8 cellular contexts compared by ENCODE assay signal in the genomic region with DNA sequence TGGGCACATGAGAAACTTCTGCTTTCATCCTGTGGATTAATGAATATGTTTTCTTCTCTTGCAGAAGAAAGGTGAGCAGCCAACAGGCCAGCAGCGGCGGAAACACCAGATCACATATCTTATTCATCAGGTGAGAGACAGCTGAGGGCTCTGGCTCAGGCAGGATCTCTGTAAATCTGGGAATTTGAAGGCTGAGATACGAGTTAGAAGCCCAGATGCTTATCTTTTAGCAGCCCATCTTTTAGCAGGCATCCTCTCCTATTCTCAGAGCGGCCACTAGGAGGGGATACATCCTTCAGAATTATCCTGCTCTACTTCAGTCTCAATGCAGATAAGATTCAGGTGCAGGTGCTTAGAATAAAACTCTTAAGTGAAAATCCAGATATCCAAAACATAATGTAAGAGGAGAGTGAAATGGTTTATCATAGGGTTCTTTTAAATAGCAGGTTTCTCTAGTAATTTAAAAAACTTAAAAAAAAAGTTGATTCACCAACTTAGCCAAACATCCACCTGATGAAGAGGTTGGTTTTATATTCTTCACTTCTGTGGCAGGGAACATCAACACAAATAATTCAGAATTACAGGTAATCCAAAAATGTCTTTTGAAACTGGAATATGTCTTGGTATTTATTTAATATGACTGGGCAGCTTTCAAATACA. TPM values are rescaled to one million over a fixed set of nuclear protein-coding genes. Genes with fewer than 3 reads are reported as not detected.
DNase-seq lines count a peak whose midpoint lies in the region; ATAC-seq lines count a peak whose summit lies in the region.

No MANE protein-coding gene starts in this region.

- H3K4me3 Mint-ChIP-seq in immature natural killer cell, result no peak overlapping the region
- no peak overlapping the region for H3K4me3 Mint-ChIP-seq in stimulated activated naive B cell treated with anti-CD40 and anti-IgM and Interleukin-4, amounts not matched to agents 10 μg/mL and 1 μg/mL and 100 μg/mL, for 72 hours

- H3K4me1 Mint-ChIP-seq in immature natural killer cell, result peaks cover 19 to 20% of the 10 kb centered on the region in 2 donors
- peaks cover 0 to 2% of the 10 kb centered on the region in 2 donors for H3K4me1 Mint-ChIP-seq in stimulated activated naive B cell treated with anti-CD40 and anti-IgM and Interleukin-4, amounts not matched to agents 10 μg/mL and 1 μg/mL and 100 μg/mL, for 72 hours

- peaks cover 14 to 46% (median 24%) of the 10 kb centered on the region in 3 donors for H3K36me3 Mint-ChIP-seq in immature natural killer cell
- H3K36me3 Mint-ChIP-seq in stimulated activated naive B cell treated with anti-CD40 and anti-IgM and Interleukin-4, amounts not matched to agents 10 μg/mL and 1 μg/mL and 100 μg/mL, for 72 hours, result peaks cover 34 to 70% of the 10 kb centered on the region in 2 donors

- DNase-seq in NCI-H524 (lab: John Stamatoyannopoulos, UW) (peak; percentile 16 to 69), NCI-H524 treated with DMSO at 0.1 percent for 48 hours (lab: John Stamatoyannopoulos, UW) (no peak), LHCN-M2 (ENCODE audit: low read depth) (peak; percentile 50), SHP77 (lab: John Stamatoyannopoulos, UW) (peak; percentile 55 to 67), amniotic stem cell (lab: John Stamatoyannopoulos, UW) (peak; percentile 27), immature natural killer cell (peak; percentile 61 to 67 (median 63))
- DNase-seq in stimulated activated naive B cell treated with anti-CD40 and anti-IgM and Interleukin-4, amounts not matched to agents 10 μg/mL and 1 μg/mL and 100 μg/mL, for 72 hours, result no peak

- H3K27ac Mint-ChIP-seq in immature natural killer cell, result peak overlapping the region in 3 of 6 donors; percentile 3 to 51 (median 28)
- no peak overlapping the region for H3K27ac Mint-ChIP-seq in stimulated activated naive B cell treated with anti-CD40 and anti-IgM and Interleukin-4, amounts not matched to agents 10 μg/mL and 1 μg/mL and 100 μg/mL, for 72 hours

- H3K9me3 Mint-ChIP-seq in immature natural killer cell, result no peaks in the 10 kb centered on the region
- no peaks in the 10 kb centered on the region for H3K9me3 Mint-ChIP-seq in stimulated activated naive B cell treated with anti-CD40 and anti-IgM and Interleukin-4, amounts not matched to agents 10 μg/mL and 1 μg/mL and 100 μg/mL, for 72 hours

- ATAC-seq in stimulated activated naive B cell treated with anti-CD40 and anti-IgM and Interleukin-4, amounts not matched to agents 10 μg/mL and 1 μg/mL and 100 μg/mL, for 72 hours (replicated peaks), result peak; percentile 64 to 76
- ATAC-seq in HG02759 (IDR thresholded peaks at IDR 0.05; ENCODE audit: unreplicated experiment), result no peak

- peaks cover 4 to 7% (median 5%) of the 10 kb centered on the region in 3 donors for H3K27me3 Mint-ChIP-seq in immature natural killer cell (ENCODE audit: low read depth in 3 of 3)
- no peaks in the 10 kb centered on the region for H3K27me3 Mint-ChIP-seq in stimulated activated naive B cell treated with anti-CD40 and anti-IgM and Interleukin-4, amounts not matched to agents 10 μg/mL and 1 μg/mL and 100 μg/mL, for 72 hours

RNA-seq across cellular contexts. Expression of gene SH2D2A, which starts 19.3 kb away (rescaled TPM):
- not detected in 2 replicates for total RNA-seq in LHCN-M2 (2014; rRNA removed)
- not detected for polyA plus RNA-seq in LHCN-M2 (2012)
- 100 to 1,000 TPM in 1 of 3 donors, 10 to 100 TPM in 2; 76.4 to 139 (median 84.1) TPM for polyA plus RNA-seq in immature natural killer cell

RNA-seq across cellular contexts. Expression of gene PRCC, which starts 30.0 kb away (rescaled TPM):
- 36.8 and 44.4 TPM in 2 replicates for total RNA-seq in LHCN-M2 (2014; rRNA removed)
- polyA plus RNA-seq in LHCN-M2 (2012), result 44.1 TPM
- 10 to 100 TPM; 25.9 to 55.6 (median 32.8) TPM for polyA plus RNA-seq in immature natural killer cell

RNA-seq across cellular contexts. Expression of gene HDGF, which starts 45.9 kb away (rescaled TPM):
- 327 and 339 TPM in 2 replicates for total RNA-seq in LHCN-M2 (2014; rRNA removed)
- 270 TPM for polyA plus RNA-seq in LHCN-M2 (2012)
- 10 to 100 TPM; 27.5 to 35.4 (median 32.4) TPM for polyA plus RNA-seq in immature natural killer cell

RNA-seq across cellular contexts. Expression of gene MRPL24, which starts 56.5 kb away (rescaled TPM):
- total RNA-seq in LHCN-M2 (2014; rRNA removed), result 80.4 and 86.1 TPM in 2 replicates
- 124 TPM for polyA plus RNA-seq in LHCN-M2 (2012)
- polyA plus RNA-seq in immature natural killer cell, result 100 to 1,000 TPM in 1 of 3 donors, 10 to 100 TPM in 2; 75.4 to 126 (median 88.2) TPM

Comparison
In these comparisons a context has a peak if more than half of its experiments do, and no peak if none do; other contexts are left out.
1. DNase-seq: peak in NCI-H524 (2 of 2), LHCN-M2 (single experiment), SHP77 (2 of 2), amniotic stem cell (single experiment) and immature natural killer cell (3 of 3); none in NCI-H524 treated with DMSO at 0.1 percent for 48 hours (single experiment) and stimulated activated naive B cell treated with anti-CD40 and anti-IgM and Interleukin-4, amounts not matched to agents 10 μg/mL and 1 μg/mL and 100 μg/mL, for 72 hours (single experiment).